ENCODE assay signal across 16 cellular contexts in the genomic region with DNA sequence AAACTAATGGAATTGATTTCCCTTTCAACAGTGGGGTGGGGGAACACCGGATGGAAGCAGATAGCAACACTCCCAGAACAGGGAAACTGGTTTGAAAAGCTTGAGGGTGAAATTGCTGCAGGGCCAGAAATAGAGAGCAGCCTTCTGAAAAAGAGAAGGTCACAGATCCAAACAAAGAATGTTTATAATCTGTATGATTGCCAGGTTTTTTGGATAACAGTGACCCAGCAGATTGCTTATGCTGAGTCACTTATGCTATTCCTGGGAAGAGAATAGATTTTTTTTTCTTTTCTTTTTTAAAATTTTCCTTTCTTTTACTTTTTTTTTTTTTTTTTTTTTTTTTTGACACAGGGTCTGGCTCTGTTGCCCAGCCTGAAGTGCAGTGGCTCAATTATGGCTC.
"Had no signal": no experiment of that assay in that cellular context is flagged by ENCODE, and none has a peak within 500 bp of the region (broad histone marks: within the 10 kb centered on the region; RNA-seq: fewer than 3 reads in every experiment).

No MANE protein-coding gene starts in this region.

- DNase-seq: activated CD4-positive, alpha-beta T cell treated with anti-CD3 and anti-CD28 coated beads, Interleukin-2, amount 50 U/mL, for 4 hours; activated CD4-positive, CD25-positive, alpha-beta regulatory T cell treated with anti-CD3 and anti-CD28 coated beads, Interleukin-2, amount 50 U/mL, for 72 hours; activated effector memory CD4-positive, alpha-beta T cell treated with Interleukin-2 at 50 U/mL for 16 hours; activated T-cell treated with anti-CD3 and anti-CD28 coated beads, Interleukin-2, amount 50 U/mL, for 1 hour; amniotic stem cell; cerebellar nuclear complex; endodermal cell; erythroblast; left lung; stimulated activated CD4-positive, alpha-beta T cell treated with anti-CD3 and anti-CD28 coated beads, Interleukin-2, amount 100 ng/mL, for 24 hours; stimulated activated naive CD4-positive, alpha-beta T cell had no signal

- FAIRE-seq: keratinocyte had no signal

- H3K4me3 ChIP-seq: gastroesophageal sphincter, left lung, suprapubic skin had no signal

- ATAC-seq: gastroesophageal sphincter; left lung; natural killer cell treated with Interleukin-12 subunit alpha and Interleukin-12 subunit beta and Interleukin-15 and Interleukin-18, amount 100 ng/mL, for 72 hours; sciatic nerve had no signal

- H3K27ac ChIP-seq: gastroesophageal sphincter, left lung, suprapubic skin had no signal

- H3K9me3 ChIP-seq: gastroesophageal sphincter, left lung, suprapubic skin had no signal

- H3K4me1 ChIP-seq: gastroesophageal sphincter, left lung, suprapubic skin had no signal
